Comparison of ENCODE assay signal across 17 cellular contexts in the genomic region with DNA sequence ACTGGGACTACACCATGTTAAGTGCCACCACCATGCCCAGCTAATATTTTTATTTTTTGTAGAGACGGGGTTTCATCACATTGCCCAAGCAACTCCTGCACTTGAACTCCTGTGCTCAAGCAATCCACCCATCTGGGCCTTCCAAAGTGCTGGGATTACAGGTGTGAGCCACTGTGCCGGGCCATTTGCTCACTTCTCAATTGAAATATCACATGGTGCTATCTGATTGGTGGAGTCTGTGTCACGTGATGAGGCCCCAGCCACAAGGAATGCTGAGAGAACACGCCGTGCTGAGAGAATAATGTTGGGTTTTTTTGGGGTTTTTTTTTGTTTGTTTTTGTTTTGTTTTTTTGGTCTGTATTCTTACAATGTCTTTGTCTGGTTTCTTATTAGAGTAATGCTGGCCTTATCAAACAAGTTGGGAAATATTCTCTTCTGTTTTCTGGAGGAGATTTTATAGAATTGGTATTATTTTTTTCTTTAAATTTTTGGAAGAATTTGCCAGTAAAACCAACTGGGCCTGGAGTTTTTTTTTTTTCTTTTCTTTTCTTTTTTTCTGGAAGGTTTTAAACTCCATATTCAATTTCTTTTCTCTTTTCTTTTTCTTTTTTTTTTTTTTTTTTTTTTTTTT.
A peak's percentile ranks its signal among the peaks of the same experiment; 100 is the strongest.
DNase-seq lines count a peak whose midpoint lies in the region; ATAC-seq, FAIRE-seq and TF ChIP-seq lines count a peak whose summit lies in the region.
"Had no signal": no experiment of that assay in that cellular context is flagged by ENCODE, and none has a peak within 500 bp of the region (broad histone marks: within the 10 kb centered on the region; RNA-seq: fewer than 3 reads in every experiment).

No MANE protein-coding gene starts in this region.

- POLR2A ChIA-PET in HepG2 (lab: Yijun Ruan, JAX) (no interaction called here), WTC11 (lab: Charles Lee) (interaction anchor here (0.6 kb wide), 1 partner anchor 561 kb away, joined by 4 read pairs; no protein-coding TSS in a partner anchor)

- no peaks in the 10 kb centered on the region for H3K9me3 ChIP-seq in HepG2 (ENCODE audit: low read length)
- no peaks in the 10 kb centered on the region for H3K9me3 ChIP-seq in right lobe of liver
- no peaks in the 10 kb centered on the region for H3K9me3 ChIP-seq in testis
- H3K9me3 ChIP-seq in ovary, result no peaks in the 10 kb centered on the region

- no peak overlapping the region for H3K27ac Mint-ChIP-seq in WTC11
- H3K27ac Mint-ChIP-seq: CD14-positive monocyte had no signal

- no peaks in the 10 kb centered on the region for H3K79me2 ChIP-seq in HepG2 (ENCODE audit: insufficient read depth, low read length)

- TF ChIP-seq RAD21 in HepG2 (CRISPR knock-in tag; IDR thresholded peaks at IDR 0.05), result no peak

- no peak for DNase-seq in HepG2 (ENCODE audit: low spot score)
- DNase-seq in right lobe of liver, result no peak
- peak; percentile 19 for DNase-seq in LHCN-M2 (ENCODE audit: low read depth)
- no peak for DNase-seq in WTC11 (ENCODE audit: low spot score)
- DNase-seq in testis, result peak; percentile 65
- no peak for DNase-seq in stimulated activated naive CD4-positive, alpha-beta T cell (lab: John Stamatoyannopoulos, UW)
- DNase-seq in ovary, result no peak
- DNase-seq: COR-L47, GM23248, NCI-H1417 treated with DMSO at 0.1 percent for 48 hours, NCI-H2029 treated with DMSO at 0.1 percent for 48 hours, NCI-H510A treated with DMSO at 0.1 percent for 48 hours, PC-3, SHP77 had no signal

- H3K4me1 Mint-ChIP-seq in WTC11, result no peaks in the 10 kb centered on the region
- H3K4me1 Mint-ChIP-seq: CD14-positive monocyte had no signal

- in situ Hi-C loops in HepG2 (cut with HindIII; ENCODE audit: extremely low pct_ligation_motif_present, low pct_unique_long_range_greater_than_20kb), result no loop called here

- ATAC-seq in HepG2 (no peak), right lobe of liver (no peak), WTC11 (no peak), HG03432 (IDR thresholded peaks at IDR 0.05; ENCODE audit: unreplicated experiment) (no peak)
- ATAC-seq: PC-3 had no signal

- H3K36me3 ChIP-seq in HepG2 (replicated peaks in 1 of 2; ENCODE audit: control insufficient read depth in 1 of 2, insufficient read depth in 2 of 2, low read length in 2 of 2) (no peaks in the 10 kb centered on the region), right lobe of liver (no peaks in the 10 kb centered on the region), testis (ENCODE audit: low read depth, missing control alignments) (no peaks in the 10 kb centered on the region), ovary (no peaks in the 10 kb centered on the region)

- H3K27me3 ChIP-seq in HepG2 (ENCODE audit: control insufficient read depth in 1 of 2, insufficient read depth in 2 of 2, low read length in 2 of 2), result peaks cover 3 to 31% of the 10 kb centered on the region in 2 experiments; a peak in 3 of 5 replicates
- no peaks in the 10 kb centered on the region for H3K27me3 ChIP-seq in right lobe of liver
- no peaks in the 10 kb centered on the region for H3K27me3 ChIP-seq in testis
- H3K27me3 ChIP-seq in ovary, result no peaks in the 10 kb centered on the region

- TF ChIP-seq CTCF in HepG2 (CRISPR knock-in tag; IDR thresholded peaks at IDR 0.05) (no peak), right lobe of liver (IDR thresholded peaks at IDR 0.05) (no peak), WTC11 (IDR thresholded peaks at IDR 0.05) (no peak), testis (IDR thresholded peaks at IDR 0.05) (no peak), ovary (IDR thresholded peaks at IDR 0.05) (no peak)

- CTCF ChIA-PET in HepG2 (lab: Yijun Ruan, JAX; ENCODE audit: low intra/inter-chr PET ratio, low total read pairs) (no interaction called here), WTC11 (lab: Charles Lee) (interaction anchor here (1.1 kb wide), 1 partner anchor 101 kb away, joined by 7 read pairs; no protein-coding TSS in a partner anchor)

- TF ChIP-seq EP300 in HepG2 (IDR thresholded peaks at IDR 0.05; ENCODE audit: low read depth in 2 of 2, low read length in 2 of 2), result no peak
- no peak for TF ChIP-seq EP300 in HepG2 (CRISPR knock-in tag; IDR thresholded peaks at IDR 0.05; ENCODE audit: borderline replicate concordance)
- TF ChIP-seq EP300 in ovary (IDR thresholded peaks at IDR 0.05), result no peak

- BruUV-seq in HepG2 (replicated peaks; lab: Mats Ljungman, UMichigan), result no TSS peak

- H3K4me1 ChIP-seq in HepG2 (ENCODE audit: insufficient read depth, low read length) (no peaks in the 10 kb centered on the region), right lobe of liver (no peaks in the 10 kb centered on the region), testis (no peaks in the 10 kb centered on the region), ovary (ENCODE audit: insufficient read depth) (no peaks in the 10 kb centered on the region)

- H3K4me3 ChIP-seq in HepG2 (replicated peaks in 1 of 3; ENCODE audit: insufficient read depth in 1 of 3, low read depth in 2 of 3, low read length in 3 of 3) (no peak overlapping the region), right lobe of liver (no peak overlapping the region), testis (no peak overlapping the region), ovary (no peak overlapping the region)
- H3K4me3 ChIP-seq: GM23248 had no signal

- H2AFZ ChIP-seq in HepG2 (ENCODE audit: low read length), result no peak overlapping the region
- H2AFZ ChIP-seq: GM23248 had no signal

- H3K4me3 Mint-ChIP-seq in WTC11, result no peak overlapping the region
- H3K4me3 Mint-ChIP-seq: CD14-positive monocyte had no signal

- no peak overlapping the region for H3K27ac ChIP-seq in HepG2 (ENCODE audit: extremely low read length, insufficient read depth, low read length)
- no peak overlapping the region for H3K27ac ChIP-seq in right lobe of liver
- H3K27ac ChIP-seq in testis, result no peak overlapping the region
- H3K27ac ChIP-seq in ovary, result no peak overlapping the region
- H3K27ac ChIP-seq: GM23248, KMS-11 had no signal

- no peak overlapping the region for H3K9ac ChIP-seq in HepG2 (ENCODE audit: insufficient read depth, low read depth, low read length)
- H3K9ac ChIP-seq: GM23248, KMS-11 had no signal

- no peaks in the 10 kb centered on the region for H4K20me1 ChIP-seq in HepG2 (ENCODE audit: insufficient read depth, low read length)

- no peak for FAIRE-seq in HepG2 (lab: Jason Lieb, UNC)

- peaks cover 8% of the 10 kb centered on the region; the same call in 1 of the 2 replicates for H3K9me3 Mint-ChIP-seq in WTC11

- TF ChIP-seq POLR2A in HepG2 (IDR thresholded peaks at IDR 0.05; ENCODE audit: insufficient read depth in 1 of 2, low read depth in 2 of 2, low read length in 2 of 2), result no peak
- TF ChIP-seq POLR2A in right lobe of liver (IDR thresholded peaks at IDR 0.05), result no peak
- no peak for TF ChIP-seq POLR2A in testis (IDR thresholded peaks at IDR 0.05)
- no peak for TF ChIP-seq POLR2A in ovary (IDR thresholded peaks at IDR 0.05)

- intact Hi-C loops in HepG2 (cut with micrococcal nuclease; ENCODE audit: unreplicated experiment) (no loop called here), right lobe of liver (cut with DNase I) (no loop called here), testis (cut with DNase I; ENCODE audit: low total_unique reads) (no loop called here), ovary (cut with DNase I) (no loop called here)

- H3K27me3 Mint-ChIP-seq in WTC11 (ENCODE audit: low read depth), result peaks cover 16% of the 10 kb centered on the region

- H3K4me2 ChIP-seq in HepG2 (ENCODE audit: low read depth, low read length), result no peak overlapping the region
- H3K4me2 ChIP-seq: KMS-11 had no signal

- WGBS in HepG2 (ENCODE audit: low lambda C conversion rate), result 3% methylated on average over 5 of the region's 5 CpGs
- WGBS in right lobe of liver (ENCODE audit: insufficient coverage, low coverage, low lambda C conversion rate, missing lambda C conversion rate), result 92% methylated on average over 2 of the region's 5 CpGs
- WGBS in testis, 2 donors, result 51 to 67% methylated on average over 5 of the region's 5 CpGs
- WGBS in ovary, 3 donors, result 86 to 89% (median 86%) methylated on average over 5 of the region's 5 CpGs

- H3K36me3 Mint-ChIP-seq in WTC11, result no peaks in the 10 kb centered on the region
- H3K36me3 Mint-ChIP-seq: CD14-positive monocyte had no signal

TF ChIP-seq in HepG2, 621 proteins besides CTCF, POLR2A, EP300 and RAD21 (continues in another document):
- TF ChIP-seq GTF2F1 (IDR thresholded peaks at IDR 0.05; ENCODE audit: low read length) (no peak), NFYB (CRISPR knock-in tag; IDR thresholded peaks at IDR 0.05) (peak; percentile 46; the same call in 1 of the 2 replicates)

TF ChIP-seq in WTC11, 78 proteins besides CTCF, POLR2A, EP300 and RAD21 (continues in another document):
- TF ChIP-seq, protein P1, sequence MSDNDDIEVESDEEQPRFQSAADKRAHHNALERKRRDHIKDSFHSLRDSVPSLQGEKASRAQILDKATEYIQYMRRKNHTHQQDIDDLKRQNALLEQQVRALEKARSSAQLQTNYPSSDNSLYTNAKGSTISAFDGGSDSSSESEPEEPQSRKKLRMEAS (CRISPR knock-in tag; IDR thresholded peaks at IDR 0.05), result no peak
- TF ChIP-seq, protein P2, sequence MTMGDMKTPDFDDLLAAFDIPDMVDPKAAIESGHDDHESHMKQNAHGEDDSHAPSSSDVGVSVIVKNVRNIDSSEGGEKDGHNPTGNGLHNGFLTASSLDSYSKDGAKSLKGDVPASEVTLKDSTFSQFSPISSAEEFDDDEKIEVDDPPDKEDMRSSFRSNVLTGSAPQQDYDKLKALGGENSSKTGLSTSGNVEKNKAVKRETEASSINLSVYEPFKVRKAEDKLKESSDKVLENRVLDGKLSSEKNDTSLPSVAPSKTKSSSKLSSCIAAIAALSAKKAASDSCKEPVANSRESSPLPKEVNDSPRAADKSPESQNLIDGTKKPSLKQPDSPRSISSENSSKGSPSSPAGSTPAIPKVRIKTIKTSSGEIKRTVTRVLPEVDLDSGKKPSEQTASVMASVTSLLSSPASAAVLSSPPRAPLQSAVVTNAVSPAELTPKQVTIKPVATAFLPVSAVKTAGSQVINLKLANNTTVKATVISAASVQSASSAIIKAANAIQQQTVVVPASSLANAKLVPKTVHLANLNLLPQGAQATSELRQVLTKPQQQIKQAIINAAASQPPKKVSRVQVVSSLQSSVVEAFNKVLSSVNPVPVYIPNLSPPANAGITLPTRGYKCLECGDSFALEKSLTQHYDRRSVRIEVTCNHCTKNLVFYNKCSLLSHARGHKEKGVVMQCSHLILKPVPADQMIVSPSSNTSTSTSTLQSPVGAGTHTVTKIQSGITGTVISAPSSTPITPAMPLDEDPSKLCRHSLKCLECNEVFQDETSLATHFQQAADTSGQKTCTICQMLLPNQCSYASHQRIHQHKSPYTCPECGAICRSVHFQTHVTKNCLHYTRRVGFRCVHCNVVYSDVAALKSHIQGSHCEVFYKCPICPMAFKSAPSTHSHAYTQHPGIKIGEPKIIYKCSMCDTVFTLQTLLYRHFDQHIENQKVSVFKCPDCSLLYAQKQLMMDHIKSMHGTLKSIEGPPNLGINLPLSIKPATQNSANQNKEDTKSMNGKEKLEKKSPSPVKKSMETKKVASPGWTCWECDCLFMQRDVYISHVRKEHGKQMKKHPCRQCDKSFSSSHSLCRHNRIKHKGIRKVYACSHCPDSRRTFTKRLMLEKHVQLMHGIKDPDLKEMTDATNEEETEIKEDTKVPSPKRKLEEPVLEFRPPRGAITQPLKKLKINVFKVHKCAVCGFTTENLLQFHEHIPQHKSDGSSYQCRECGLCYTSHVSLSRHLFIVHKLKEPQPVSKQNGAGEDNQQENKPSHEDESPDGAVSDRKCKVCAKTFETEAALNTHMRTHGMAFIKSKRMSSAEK (CRISPR knock-in tag; IDR thresholded peaks at IDR 0.05; ENCODE audit: borderline replicate concordance), result no peak
- no peak for TF ChIP-seq SP1 (CRISPR knock-in tag; conservative IDR thresholded peaks at IDR 0.05)

Comparison
In these comparisons a context has a peak if more than half of its experiments do, and no peak if none do; other contexts are left out.
1. DNase-seq: peak in LHCN-M2 (single experiment) and testis (single experiment); none in HepG2 (single experiment), right lobe of liver (0 of 3), WTC11 (single experiment), stimulated activated naive CD4-positive, alpha-beta T cell (0 of 6) and ovary (0 of 5).